In the genomic region with DNA sequence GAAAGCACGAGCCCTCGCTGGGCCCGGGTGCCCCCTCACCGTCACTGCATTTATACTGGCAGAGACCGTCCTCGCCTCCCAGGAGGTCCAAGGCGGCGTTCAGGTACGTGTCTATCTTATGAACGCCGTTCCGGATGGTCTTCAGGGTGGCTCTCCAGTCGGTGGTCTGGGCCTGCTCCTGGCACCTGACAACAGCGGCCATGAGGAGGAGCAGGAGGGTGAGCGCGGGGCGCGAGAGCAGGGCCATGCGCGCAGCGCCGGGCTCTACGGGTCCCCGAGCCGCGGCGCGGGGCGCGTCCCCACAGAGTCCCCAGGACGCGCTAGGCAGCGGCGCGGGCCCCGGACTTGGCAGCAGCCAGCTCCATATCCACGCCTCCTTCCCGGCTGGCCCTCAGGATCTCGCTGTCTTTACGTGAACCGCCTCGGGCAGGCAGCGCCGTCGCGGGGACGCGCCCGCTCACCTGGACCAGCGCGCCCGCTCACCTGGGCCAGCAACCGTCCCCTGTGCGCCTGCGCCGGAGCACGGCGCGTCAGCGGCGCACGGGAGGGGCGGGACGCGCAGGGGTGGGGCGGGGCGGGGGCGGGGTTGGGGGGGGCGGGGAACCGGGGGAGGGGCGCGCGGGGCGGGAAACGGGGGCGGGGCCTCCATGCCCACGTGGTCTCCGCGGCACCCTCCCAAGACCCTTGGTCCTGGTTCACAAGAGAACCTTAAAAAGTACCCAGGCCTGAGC, we compare ENCODE assay signal across 1 cellular context.
TF ChIP-seq lines count a peak whose summit lies in the region.

A gene (minus strand): TSS at position 508 of the 731 bp plus-strand sequence. CDS start 261 bp downstream, at position 247.

TF ChIP-seq in K562, 482 proteins besides CTCF, POLR2A, EP300 and RAD21 (continued from another document and continues in another):
- TF ChIP-seq, protein P1, sequence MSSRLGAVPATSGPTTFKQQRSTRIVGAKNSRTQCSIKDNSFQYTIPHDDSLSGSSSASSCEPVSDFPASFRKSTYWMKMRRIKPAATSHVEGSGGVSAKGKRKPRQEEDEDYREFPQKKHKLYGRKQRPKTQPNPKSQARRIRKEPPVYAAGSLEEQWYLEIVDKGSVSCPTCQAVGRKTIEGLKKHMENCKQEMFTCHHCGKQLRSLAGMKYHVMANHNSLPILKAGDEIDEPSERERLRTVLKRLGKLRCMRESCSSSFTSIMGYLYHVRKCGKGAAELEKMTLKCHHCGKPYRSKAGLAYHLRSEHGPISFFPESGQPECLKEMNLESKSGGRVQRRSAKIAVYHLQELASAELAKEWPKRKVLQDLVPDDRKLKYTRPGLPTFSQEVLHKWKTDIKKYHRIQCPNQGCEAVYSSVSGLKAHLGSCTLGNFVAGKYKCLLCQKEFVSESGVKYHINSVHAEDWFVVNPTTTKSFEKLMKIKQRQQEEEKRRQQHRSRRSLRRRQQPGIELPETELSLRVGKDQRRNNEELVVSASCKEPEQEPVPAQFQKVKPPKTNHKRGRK (tag; IDR thresholded peaks at IDR 0.05) = no peak
- TF ChIP-seq PHB2 (IDR thresholded peaks at IDR 0.05; ENCODE audit: low read depth) (no peak), POLR2B (IDR thresholded peaks at IDR 0.05; ENCODE audit: low read depth, partially characterized antibody) (peak; percentile 15), PHF20 (IDR thresholded peaks at IDR 0.05; ENCODE audit: partially characterized antibody) (no peak), FOXP1 (CRISPR knock-in tag; IDR thresholded peaks at IDR 0.05) (0 out of 2 replicates have a peak, but pooled peaks have one; percentile 11), GTF2A2 (tag; IDR thresholded peaks at IDR 0.05) (no peak), NFE2L1 (tag; IDR thresholded peaks at IDR 0.05; ENCODE audit: borderline replicate concordance, low read depth) (no peak), HIVEP1 (CRISPR knock-in tag; IDR thresholded peaks at IDR 0.05) (no peak), RNF2 (IDR thresholded peaks at IDR 0.05) (no peak), ETV1 (tag; conservative IDR thresholded peaks at IDR 0.05; ENCODE audit: low read depth) (no peak), ZNF217 (CRISPR knock-in tag; IDR thresholded peaks at IDR 0.05) (no peak), SAP30 (IDR thresholded peaks at IDR 0.05; ENCODE audit: borderline replicate concordance, insufficient read depth, low read depth, low read length, poor library complexity, severe bottlenecking) (peak; percentile 43), KDM2B (CRISPR knock-in tag; IDR thresholded peaks at IDR 0.05) (no peak), RBBP5 (IDR thresholded peaks at IDR 0.05; ENCODE audit: borderline replicate concordance, insufficient read depth, low read length, poor library complexity, severe bottlenecking) (peak; percentile 91), ZNF140 (CRISPR knock-in tag; IDR thresholded peaks at IDR 0.05) (no peak), SMAD4 (CRISPR knock-in tag; conservative IDR thresholded peaks at IDR 0.05) (no peak), BHLHE40 (IDR thresholded peaks at IDR 0.05; ENCODE audit: low read length) (peak; percentile 66), YY1 (IDR thresholded peaks at IDR 0.05; ENCODE audit: borderline replicate concordance in 1 of 3, control insufficient read depth in 1 of 3, extremely low read depth in 1 of 3, insufficient read depth in 3 of 3, insufficient read length in 1 of 3, insufficient replicate concordance in 2 of 3, low read depth in 1 of 3, low read length in 2 of 3) (peak in 2 of 3 experiments; percentile 43 to 79), KAT7 (CRISPR knock-in tag; IDR thresholded peaks at IDR 0.05; ENCODE audit: borderline replicate concordance) (0 out of 2 replicates have a peak, but pooled peaks have one; percentile 78), CBX8 (IDR thresholded peaks at IDR 0.05; ENCODE audit: borderline replicate concordance, extremely low read depth, low read depth, low read length, poor library complexity, severe bottlenecking) (no peak), RUNX1 (IDR thresholded peaks at IDR 0.05; ENCODE audit: low read depth) (no peak), BRD9 (IDR thresholded peaks at IDR 0.05; ENCODE audit: low read depth, partially characterized antibody) (no peak), MXI1 (IDR thresholded peaks at IDR 0.05; ENCODE audit: low read depth, low read length) (no peak)
- TF ChIP-seq, protein P2, sequence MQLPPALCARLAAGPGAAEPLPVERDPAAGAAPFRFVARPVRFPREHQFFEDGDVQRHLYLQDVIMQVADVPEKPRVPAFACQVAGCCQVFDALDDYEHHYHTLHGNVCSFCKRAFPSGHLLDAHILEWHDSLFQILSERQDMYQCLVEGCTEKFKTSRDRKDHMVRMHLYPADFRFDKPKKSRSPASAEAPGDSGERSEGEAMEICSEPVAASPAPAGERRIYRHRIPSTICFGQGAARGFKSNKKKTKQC (CRISPR knock-in tag; IDR thresholded peaks at IDR 0.05) = peak; percentile 84; the same call in 1 of the 2 replicates
- TF ChIP-seq, protein P3, sequence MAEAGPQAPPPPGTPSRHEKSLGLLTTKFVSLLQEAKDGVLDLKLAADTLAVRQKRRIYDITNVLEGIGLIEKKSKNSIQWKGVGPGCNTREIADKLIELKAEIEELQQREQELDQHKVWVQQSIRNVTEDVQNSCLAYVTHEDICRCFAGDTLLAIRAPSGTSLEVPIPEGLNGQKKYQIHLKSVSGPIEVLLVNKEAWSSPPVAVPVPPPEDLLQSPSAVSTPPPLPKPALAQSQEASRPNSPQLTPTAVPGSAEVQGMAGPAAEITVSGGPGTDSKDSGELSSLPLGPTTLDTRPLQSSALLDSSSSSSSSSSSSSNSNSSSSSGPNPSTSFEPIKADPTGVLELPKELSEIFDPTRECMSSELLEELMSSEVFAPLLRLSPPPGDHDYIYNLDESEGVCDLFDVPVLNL (CRISPR knock-in tag; IDR thresholded peaks at IDR 0.05; ENCODE audit: low read depth) = peak; percentile 49; the same call in 1 of the 2 replicates
- TF ChIP-seq, protein P4, sequence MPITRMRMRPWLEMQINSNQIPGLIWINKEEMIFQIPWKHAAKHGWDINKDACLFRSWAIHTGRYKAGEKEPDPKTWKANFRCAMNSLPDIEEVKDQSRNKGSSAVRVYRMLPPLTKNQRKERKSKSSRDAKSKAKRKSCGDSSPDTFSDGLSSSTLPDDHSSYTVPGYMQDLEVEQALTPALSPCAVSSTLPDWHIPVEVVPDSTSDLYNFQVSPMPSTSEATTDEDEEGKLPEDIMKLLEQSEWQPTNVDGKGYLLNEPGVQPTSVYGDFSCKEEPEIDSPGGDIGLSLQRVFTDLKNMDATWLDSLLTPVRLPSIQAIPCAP (CRISPR knock-in tag; IDR thresholded peaks at IDR 0.05; ENCODE audit: borderline replicate concordance) = no peak
- TF ChIP-seq, protein P5, sequence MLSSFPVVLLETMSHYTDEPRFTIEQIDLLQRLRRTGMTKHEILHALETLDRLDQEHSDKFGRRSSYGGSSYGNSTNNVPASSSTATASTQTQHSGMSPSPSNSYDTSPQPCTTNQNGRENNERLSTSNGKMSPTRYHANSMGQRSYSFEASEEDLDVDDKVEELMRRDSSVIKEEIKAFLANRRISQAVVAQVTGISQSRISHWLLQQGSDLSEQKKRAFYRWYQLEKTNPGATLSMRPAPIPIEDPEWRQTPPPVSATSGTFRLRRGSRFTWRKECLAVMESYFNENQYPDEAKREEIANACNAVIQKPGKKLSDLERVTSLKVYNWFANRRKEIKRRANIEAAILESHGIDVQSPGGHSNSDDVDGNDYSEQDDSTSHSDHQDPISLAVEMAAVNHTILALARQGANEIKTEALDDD (IDR thresholded peaks at IDR 0.05) = no peak
- TF ChIP-seq, protein P6, sequence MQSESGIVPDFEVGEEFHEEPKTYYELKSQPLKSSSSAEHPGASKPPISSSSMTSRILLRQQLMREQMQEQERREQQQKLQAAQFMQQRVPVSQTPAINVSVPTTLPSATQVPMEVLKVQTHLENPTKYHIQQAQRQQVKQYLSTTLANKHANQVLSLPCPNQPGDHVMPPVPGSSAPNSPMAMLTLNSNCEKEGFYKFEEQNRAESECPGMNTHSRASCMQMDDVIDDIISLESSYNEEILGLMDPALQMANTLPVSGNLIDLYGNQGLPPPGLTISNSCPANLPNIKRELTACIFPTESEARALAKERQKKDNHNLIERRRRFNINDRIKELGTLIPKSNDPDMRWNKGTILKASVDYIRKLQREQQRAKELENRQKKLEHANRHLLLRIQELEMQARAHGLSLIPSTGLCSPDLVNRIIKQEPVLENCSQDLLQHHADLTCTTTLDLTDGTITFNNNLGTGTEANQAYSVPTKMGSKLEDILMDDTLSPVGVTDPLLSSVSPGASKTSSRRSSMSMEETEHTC (IDR thresholded peaks at IDR 0.05) = no peak
- TF ChIP-seq, protein P7, sequence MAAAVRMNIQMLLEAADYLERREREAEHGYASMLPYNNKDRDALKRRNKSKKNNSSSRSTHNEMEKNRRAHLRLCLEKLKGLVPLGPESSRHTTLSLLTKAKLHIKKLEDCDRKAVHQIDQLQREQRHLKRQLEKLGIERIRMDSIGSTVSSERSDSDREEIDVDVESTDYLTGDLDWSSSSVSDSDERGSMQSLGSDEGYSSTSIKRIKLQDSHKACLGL (CRISPR knock-in tag; IDR thresholded peaks at IDR 0.05; ENCODE audit: borderline replicate concordance, poor library complexity, severe bottlenecking) = no peak
- TF ChIP-seq, protein P8, sequence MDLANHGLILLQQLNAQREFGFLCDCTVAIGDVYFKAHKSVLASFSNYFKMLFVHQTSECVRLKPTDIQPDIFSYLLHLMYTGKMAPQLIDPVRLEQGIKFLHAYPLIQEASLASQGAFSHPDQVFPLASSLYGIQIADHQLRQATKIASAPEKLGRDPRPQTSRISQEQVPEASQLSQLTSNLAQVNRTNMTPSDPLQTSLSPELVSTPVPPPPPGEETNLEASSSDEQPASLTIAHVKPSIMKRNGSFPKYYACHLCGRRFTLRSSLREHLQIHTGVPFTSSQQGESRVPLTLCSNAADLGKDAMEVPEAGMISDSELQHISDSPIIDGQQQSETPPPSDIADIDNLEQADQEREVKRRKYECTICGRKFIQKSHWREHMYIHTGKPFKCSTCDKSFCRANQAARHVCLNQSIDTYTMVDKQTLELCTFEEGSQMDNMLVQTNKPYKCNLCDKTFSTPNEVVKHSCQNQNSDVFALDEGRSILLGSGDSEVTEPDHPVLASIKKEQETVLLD (IDR thresholded peaks at IDR 0.05) = peak; percentile 16; the same call in 1 of the 2 replicates
- TF ChIP-seq, protein P9, sequence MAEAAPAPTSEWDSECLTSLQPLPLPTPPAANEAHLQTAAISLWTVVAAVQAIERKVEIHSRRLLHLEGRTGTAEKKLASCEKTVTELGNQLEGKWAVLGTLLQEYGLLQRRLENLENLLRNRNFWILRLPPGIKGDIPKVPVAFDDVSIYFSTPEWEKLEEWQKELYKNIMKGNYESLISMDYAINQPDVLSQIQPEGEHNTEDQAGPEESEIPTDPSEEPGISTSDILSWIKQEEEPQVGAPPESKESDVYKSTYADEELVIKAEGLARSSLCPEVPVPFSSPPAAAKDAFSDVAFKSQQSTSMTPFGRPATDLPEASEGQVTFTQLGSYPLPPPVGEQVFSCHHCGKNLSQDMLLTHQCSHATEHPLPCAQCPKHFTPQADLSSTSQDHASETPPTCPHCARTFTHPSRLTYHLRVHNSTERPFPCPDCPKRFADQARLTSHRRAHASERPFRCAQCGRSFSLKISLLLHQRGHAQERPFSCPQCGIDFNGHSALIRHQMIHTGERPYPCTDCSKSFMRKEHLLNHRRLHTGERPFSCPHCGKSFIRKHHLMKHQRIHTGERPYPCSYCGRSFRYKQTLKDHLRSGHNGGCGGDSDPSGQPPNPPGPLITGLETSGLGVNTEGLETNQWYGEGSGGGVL (CRISPR knock-in tag; IDR thresholded peaks at IDR 0.05) = no peak
- TF ChIP-seq, protein P10, sequence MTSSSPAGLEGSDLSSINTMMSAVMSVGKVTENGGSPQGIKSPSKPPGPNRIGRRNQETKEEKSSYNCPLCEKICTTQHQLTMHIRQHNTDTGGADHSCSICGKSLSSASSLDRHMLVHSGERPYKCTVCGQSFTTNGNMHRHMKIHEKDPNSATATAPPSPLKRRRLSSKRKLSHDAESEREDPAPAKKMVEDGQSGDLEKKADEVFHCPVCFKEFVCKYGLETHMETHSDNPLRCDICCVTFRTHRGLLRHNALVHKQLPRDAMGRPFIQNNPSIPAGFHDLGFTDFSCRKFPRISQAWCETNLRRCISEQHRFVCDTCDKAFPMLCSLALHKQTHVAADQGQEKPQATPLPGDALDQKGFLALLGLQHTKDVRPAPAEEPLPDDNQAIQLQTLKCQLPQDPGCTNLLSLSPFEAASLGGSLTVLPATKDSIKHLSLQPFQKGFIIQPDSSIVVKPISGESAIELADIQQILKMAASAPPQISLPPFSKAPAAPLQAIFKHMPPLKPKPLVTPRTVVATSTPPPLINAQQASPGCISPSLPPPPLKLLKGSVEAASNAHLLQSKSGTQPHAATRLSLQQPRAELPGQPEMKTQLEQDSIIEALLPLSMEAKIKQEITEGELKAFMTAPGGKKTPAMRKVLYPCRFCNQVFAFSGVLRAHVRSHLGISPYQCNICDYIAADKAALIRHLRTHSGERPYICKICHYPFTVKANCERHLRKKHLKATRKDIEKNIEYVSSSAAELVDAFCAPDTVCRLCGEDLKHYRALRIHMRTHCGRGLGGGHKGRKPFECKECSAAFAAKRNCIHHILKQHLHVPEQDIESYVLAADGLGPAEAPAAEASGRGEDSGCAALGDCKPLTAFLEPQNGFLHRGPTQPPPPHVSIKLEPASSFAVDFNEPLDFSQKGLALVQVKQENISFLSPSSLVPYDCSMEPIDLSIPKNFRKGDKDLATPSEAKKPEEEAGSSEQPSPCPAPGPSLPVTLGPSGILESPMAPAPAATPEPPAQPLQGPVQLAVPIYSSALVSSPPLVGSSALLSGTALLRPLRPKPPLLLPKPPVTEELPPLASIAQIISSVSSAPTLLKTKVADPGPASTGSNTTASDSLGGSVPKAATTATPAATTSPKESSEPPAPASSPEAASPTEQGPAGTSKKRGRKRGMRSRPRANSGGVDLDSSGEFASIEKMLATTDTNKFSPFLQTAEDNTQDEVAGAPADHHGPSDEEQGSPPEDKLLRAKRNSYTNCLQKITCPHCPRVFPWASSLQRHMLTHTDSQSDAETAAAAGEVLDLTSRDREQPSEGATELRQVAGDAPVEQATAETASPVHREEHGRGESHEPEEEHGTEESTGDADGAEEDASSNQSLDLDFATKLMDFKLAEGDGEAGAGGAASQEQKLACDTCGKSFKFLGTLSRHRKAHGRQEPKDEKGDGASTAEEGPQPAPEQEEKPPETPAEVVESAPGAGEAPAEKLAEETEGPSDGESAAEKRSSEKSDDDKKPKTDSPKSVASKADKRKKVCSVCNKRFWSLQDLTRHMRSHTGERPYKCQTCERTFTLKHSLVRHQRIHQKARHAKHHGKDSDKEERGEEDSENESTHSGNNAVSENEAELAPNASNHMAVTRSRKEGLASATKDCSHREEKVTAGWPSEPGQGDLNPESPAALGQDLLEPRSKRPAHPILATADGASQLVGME (CRISPR knock-in tag; IDR thresholded peaks at IDR 0.05) = peak; percentile 81; the same call in 1 of the 2 replicates
